In genomic region chr11:2590131-2590950, GRCh38 we compare ENCODE assay signal across 23 cellular contexts.
DNase-seq lines count a peak whose midpoint lies in the region; ATAC-seq and TF ChIP-seq lines count a peak whose summit lies in the region.
"Had no signal": no experiment of that assay in that cellular context is flagged by ENCODE, and none has a peak within 500 bp of the region (broad histone marks: within the 10 kb centered on the region; RNA-seq: fewer than 3 reads in every experiment).

No MANE protein-coding gene starts in this region.

- H3K36me3 ChIP-seq in DND-41 (ENCODE audit: insufficient read depth, low read length), result no peaks in the 10 kb centered on the region
- H3K36me3 ChIP-seq in osteoblast (ENCODE audit: insufficient read depth, low read length), result no peaks in the 10 kb centered on the region
- H3K36me3 ChIP-seq in prostate gland, result no peaks in the 10 kb centered on the region
- H3K36me3 ChIP-seq: right lobe of liver, tibial artery had no signal

- no peak overlapping the region for H3K4me3 ChIP-seq in DND-41 (ENCODE audit: low read depth in 1 of 2, low read length in 2 of 2)
- no peak overlapping the region for H3K4me3 ChIP-seq in osteoblast (ENCODE audit: insufficient read depth, low read length)
- no peak overlapping the region for H3K4me3 ChIP-seq in prostate gland
- H3K4me3 ChIP-seq: adrenal gland, left ventricle myocardium inferior, right lobe of liver, tibial artery had no signal

- CTCF ChIA-PET in activated CD4-positive, alpha-beta T cell treated with anti-CD3 and anti-CD28 coated beads, Interleukin-2, amount 10 ng/mL, durations not matched to agents 7 days and 5 days (lab: Charles Lee), result no interaction called here

- H3K9ac ChIP-seq in DND-41 (ENCODE audit: low read depth, low read length), result no peak overlapping the region

- H3K4me1 Mint-ChIP-seq in chondrocyte (ENCODE audit: low read depth), result no peaks in the 10 kb centered on the region
- no peaks in the 10 kb centered on the region for H3K4me1 Mint-ChIP-seq in activated CD4-positive, alpha-beta T cell treated with anti-CD3 and anti-CD28 coated beads, Interleukin-2, amount 10 ng/mL, durations not matched to agents 7 days and 5 days
- peaks cover 0 to 5% (median 0%) of the 10 kb centered on the region in 4 donors for H3K4me1 Mint-ChIP-seq in naive thymus-derived CD8-positive, alpha-beta T cell
- H3K4me1 Mint-ChIP-seq: activated T-helper 17 cell treated with anti-CD3 and anti-CD28 coated beads, Interleukin-2, amount 50 U/mL, for 72 hours had no signal

- no peak overlapping the region for H2AFZ ChIP-seq in DND-41 (ENCODE audit: low read depth, low read length)
- no peak overlapping the region for H2AFZ ChIP-seq in osteoblast (ENCODE audit: low read length)

- H4K20me1 ChIP-seq in DND-41 (ENCODE audit: insufficient read depth, low read length) (no peaks in the 10 kb centered on the region; the same call in 1 of the 2 replicates), osteoblast (ENCODE audit: insufficient read depth, low read length) (no peaks in the 10 kb centered on the region)

- H3K27me3 Mint-ChIP-seq in chondrocyte (ENCODE audit: low read depth), result peaks cover 21% of the 10 kb centered on the region
- H3K27me3 Mint-ChIP-seq in activated CD4-positive, alpha-beta T cell treated with anti-CD3 and anti-CD28 coated beads, Interleukin-2, amount 10 ng/mL, durations not matched to agents 7 days and 5 days, result no peaks in the 10 kb centered on the region
- H3K27me3 Mint-ChIP-seq in naive thymus-derived CD8-positive, alpha-beta T cell, result no peaks in the 10 kb centered on the region
- H3K27me3 Mint-ChIP-seq: activated T-helper 17 cell treated with anti-CD3 and anti-CD28 coated beads, Interleukin-2, amount 50 U/mL, for 72 hours had no signal

- intact Hi-C loops in prostate gland (cut with DNase I), result loop anchor here (10.0 kb wide), 1 partner anchor 126 kb away; no protein-coding TSS in a partner anchor

- POLR2A ChIA-PET in activated CD4-positive, alpha-beta T cell treated with anti-CD3 and anti-CD28 coated beads, Interleukin-2, amount 10 ng/mL, durations not matched to agents 7 days and 5 days (lab: Charles Lee), result no interaction called here
- POLR2A ChIA-PET in naive thymus-derived CD8-positive, alpha-beta T cell (lab: Charles Lee), result no interaction called here

- H3K4me2 ChIP-seq in DND-41 (ENCODE audit: insufficient read depth, low read length) (no peak overlapping the region), osteoblast (ENCODE audit: insufficient read depth, low read length) (no peak overlapping the region)

- H3K4me3 Mint-ChIP-seq in chondrocyte (ENCODE audit: unreplicated experiment), result no peak overlapping the region
- H3K4me3 Mint-ChIP-seq in activated CD4-positive, alpha-beta T cell treated with anti-CD3 and anti-CD28 coated beads, Interleukin-2, amount 10 ng/mL, durations not matched to agents 7 days and 5 days, result no peak overlapping the region
- H3K4me3 Mint-ChIP-seq in naive thymus-derived CD8-positive, alpha-beta T cell, result no peak overlapping the region
- H3K4me3 Mint-ChIP-seq: activated T-helper 17 cell treated with anti-CD3 and anti-CD28 coated beads, Interleukin-2, amount 50 U/mL, for 72 hours; T-helper 1 cell treated with Interleukin-12 subunit alpha and Interleukin-12 subunit beta and Interleukin-4 antibody, amounts not matched to agents 30 μg/mL and 1 μg/mL, for 36 hours had no signal

- H3K79me2 ChIP-seq in DND-41 (ENCODE audit: insufficient read depth, low read length), result no peaks in the 10 kb centered on the region
- H3K79me2 ChIP-seq in osteoblast (ENCODE audit: insufficient read depth, low read length), result no peaks in the 10 kb centered on the region

- no peak overlapping the region for H3K27ac Mint-ChIP-seq in chondrocyte (ENCODE audit: unreplicated experiment)
- H3K27ac Mint-ChIP-seq in activated CD4-positive, alpha-beta T cell treated with anti-CD3 and anti-CD28 coated beads, Interleukin-2, amount 10 ng/mL, durations not matched to agents 7 days and 5 days, result no peak overlapping the region
- H3K27ac Mint-ChIP-seq in naive thymus-derived CD8-positive, alpha-beta T cell, result no peak overlapping the region
- H3K27ac Mint-ChIP-seq: activated T-helper 17 cell treated with anti-CD3 and anti-CD28 coated beads, Interleukin-2, amount 50 U/mL, for 72 hours; T-helper 1 cell treated with Interleukin-12 subunit alpha and Interleukin-12 subunit beta and Interleukin-4 antibody, amounts not matched to agents 30 μg/mL and 1 μg/mL, for 36 hours had no signal

- TF ChIP-seq POLR2A in prostate gland (IDR thresholded peaks at IDR 0.05), result no peak

- DNase-seq in AG08396 (ENCODE audit: low spot score), result peak; percentile 6
- DNase-seq in DND-41, result peak; percentile 1
- peak; percentile 50 for DNase-seq in chondrocyte (ENCODE audit: low spot score)
- DNase-seq in osteoblast (ENCODE audit: insufficient read length, low spot score, missing footprints), result peak; percentile 79
- no peak for DNase-seq in prostate gland (ENCODE audit: low spot score)
- DNase-seq in activated CD4-positive, alpha-beta T cell treated with anti-CD3 and anti-CD28 coated beads, Interleukin-2, amount 10 ng/mL, durations not matched to agents 7 days and 5 days, result no peak
- DNase-seq in naive thymus-derived CD8-positive, alpha-beta T cell, result no peak
- no peak for DNase-seq in dedifferentiated amniotic fluid mesenchymal stem cell (ENCODE audit: extremely low spot score)
- DNase-seq: AML-193; effector CD4-positive, alpha-beta T cell; GOT3; NCI-H1105 treated with DMSO at 0.1 percent for 48 hours; NCI-H2171 treated with DMSO at 0.1 percent for 48 hours; NCI-H69; stimulated activated naive CD4-positive, alpha-beta T cell had no signal

- no peaks in the 10 kb centered on the region for H3K36me3 Mint-ChIP-seq in chondrocyte (ENCODE audit: low read depth)
- H3K36me3 Mint-ChIP-seq in activated CD4-positive, alpha-beta T cell treated with anti-CD3 and anti-CD28 coated beads, Interleukin-2, amount 10 ng/mL, durations not matched to agents 7 days and 5 days (ENCODE audit: low read depth), result no peaks in the 10 kb centered on the region
- H3K36me3 Mint-ChIP-seq in naive thymus-derived CD8-positive, alpha-beta T cell, result peaks cover 18 to 68% (median 40%) of the 10 kb centered on the region in 3 donors

- ATAC-seq in DND-41 (ENCODE audit: insufficient read depth, low read depth), result no peak
- no peak for ATAC-seq in naive thymus-derived CD8-positive, alpha-beta T cell
- ATAC-seq: activated T-helper 17 cell treated with anti-CD3 and anti-CD28 coated beads, Interleukin-2, amount 50 U/mL, for 72 hours; right lobe of liver had no signal

- H3K9me3 ChIP-seq in DND-41 (ENCODE audit: insufficient read depth, low read length, severe bottlenecking), result no peaks in the 10 kb centered on the region
- peaks cover 4% of the 10 kb centered on the region for H3K9me3 ChIP-seq in osteoblast (ENCODE audit: low read depth, low read length)
- H3K9me3 ChIP-seq in prostate gland, result no peaks in the 10 kb centered on the region
- H3K9me3 ChIP-seq: adrenal gland, left ventricle myocardium inferior, neutrophil, right lobe of liver had no signal

- H3K4me1 ChIP-seq in DND-41 (ENCODE audit: insufficient read depth, low read length) (no peaks in the 10 kb centered on the region), osteoblast (ENCODE audit: insufficient read depth, low read length) (no peaks in the 10 kb centered on the region), prostate gland (replicated peaks) (no peaks in the 10 kb centered on the region)
- H3K4me1 ChIP-seq: adrenal gland, left ventricle myocardium inferior, right lobe of liver, tibial artery had no signal

- WGBS in prostate gland, result 92% methylated on average over 13 of the region's 13 CpGs

- H3K27me3 ChIP-seq in DND-41 (ENCODE audit: insufficient read depth, low read length, poor library complexity) (peaks cover under 1% of the 10 kb centered on the region), osteoblast (ENCODE audit: insufficient read depth, low read length) (no peaks in the 10 kb centered on the region), prostate gland (replicated peaks; ENCODE audit: insufficient read depth) (no peaks in the 10 kb centered on the region)
- H3K27me3 ChIP-seq: adrenal gland, neutrophil, right lobe of liver had no signal

- TF ChIP-seq CTCF in DND-41 (IDR thresholded peaks at IDR 0.05; ENCODE audit: borderline replicate concordance, extremely low read depth, low read length, poor library complexity, severe bottlenecking) (no peak), chondrocyte (IDR thresholded peaks at IDR 0.05) (no peak), osteoblast (IDR thresholded peaks at IDR 0.05; ENCODE audit: extremely low read depth, low read depth, low read length) (no peak), prostate gland (IDR thresholded peaks at IDR 0.05) (no peak)

- H3K27ac ChIP-seq in DND-41 (ENCODE audit: low read length) (no peak overlapping the region), osteoblast (ENCODE audit: low read depth, low read length) (no peak overlapping the region), prostate gland (no peak overlapping the region)
- H3K27ac ChIP-seq: adrenal gland, left ventricle myocardium inferior, neutrophil, right lobe of liver, tibial artery, VCaP had no signal

- H3K9me3 Mint-ChIP-seq in chondrocyte (ENCODE audit: low read depth), result peaks cover 11% of the 10 kb centered on the region
- no peaks in the 10 kb centered on the region for H3K9me3 Mint-ChIP-seq in activated CD4-positive, alpha-beta T cell treated with anti-CD3 and anti-CD28 coated beads, Interleukin-2, amount 10 ng/mL, durations not matched to agents 7 days and 5 days
- peaks cover 0 to 16% (median 0%) of the 10 kb centered on the region in 9 donors for H3K9me3 Mint-ChIP-seq in naive thymus-derived CD8-positive, alpha-beta T cell
- H3K9me3 Mint-ChIP-seq: activated T-helper 17 cell treated with anti-CD3 and anti-CD28 coated beads, Interleukin-2, amount 50 U/mL, for 72 hours; T-helper 1 cell treated with Interleukin-12 subunit alpha and Interleukin-12 subunit beta and Interleukin-4 antibody, amounts not matched to agents 30 μg/mL and 1 μg/mL, for 36 hours had no signal

Comparison
In these comparisons a context has a peak if more than half of its experiments do, and no peak if none do; other contexts are left out.
1. DNase-seq: peak in AG08396 (single experiment), DND-41 (single experiment), chondrocyte (single experiment) and osteoblast (single experiment); none in prostate gland (single experiment), activated CD4-positive, alpha-beta T cell treated with anti-CD3 and anti-CD28 coated beads, Interleukin-2, amount 10 ng/mL, durations not matched to agents 7 days and 5 days (single experiment), naive thymus-derived CD8-positive, alpha-beta T cell (0 of 10) and dedifferentiated amniotic fluid mesenchymal stem cell (single experiment).